21 cellular contexts compared by ENCODE assay signal in the genomic region with DNA sequence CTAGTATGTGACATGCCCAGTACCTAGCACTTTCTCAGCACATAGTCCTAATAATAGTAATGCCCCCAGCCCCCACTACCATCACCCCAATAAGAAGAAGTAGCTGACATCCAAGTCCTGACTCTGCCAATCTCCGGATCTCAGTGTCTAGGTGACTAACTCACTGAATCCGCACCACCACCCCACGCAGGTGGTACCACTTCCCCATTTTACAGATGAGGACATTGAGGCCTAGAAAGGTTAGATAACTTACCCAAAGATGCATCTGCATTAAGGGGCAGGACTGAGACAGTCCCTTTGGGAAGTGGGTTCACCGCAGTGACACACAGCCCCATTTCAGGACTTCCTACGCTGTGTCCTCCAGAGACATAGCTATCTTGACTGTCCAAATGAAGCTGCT.
DNase-seq lines count a peak whose midpoint lies in the region; ATAC-seq, FAIRE-seq and TF ChIP-seq lines count a peak whose summit lies in the region.
"Had no signal": no experiment of that assay in that cellular context is flagged by ENCODE, and none has a peak within 500 bp of the region (broad histone marks: within the 10 kb centered on the region; RNA-seq: fewer than 3 reads in every experiment).

No MANE protein-coding gene starts in this region.

- no peaks in the 10 kb centered on the region for H3K4me1 ChIP-seq in HepG2 (ENCODE audit: insufficient read depth, low read length)
- no peaks in the 10 kb centered on the region for H3K4me1 ChIP-seq in right lobe of liver
- H3K4me1 ChIP-seq in GM12878 (ENCODE audit: control insufficient read depth, insufficient read depth, low read length), result no peaks in the 10 kb centered on the region

- H3K27ac ChIP-seq in HepG2 (ENCODE audit: extremely low read length, insufficient read depth, low read length) (no peak overlapping the region), right lobe of liver (no peak overlapping the region), GM12878 (ENCODE audit: control insufficient read depth, insufficient read depth) (no peak overlapping the region)
- H3K27ac ChIP-seq: HL-60 had no signal

- no peak overlapping the region for H3K4me3 ChIP-seq in HepG2 (replicated peaks in 1 of 3; ENCODE audit: insufficient read depth in 1 of 3, low read depth in 2 of 3, low read length in 3 of 3)
- H3K4me3 ChIP-seq in right lobe of liver, result no peak overlapping the region
- H3K4me3 ChIP-seq in NB4 (ENCODE audit: low read depth, low read length), result no peak overlapping the region
- H3K4me3 ChIP-seq in GM12878, result no peak overlapping the region
- H3K4me3 ChIP-seq: GM23338 had no signal

- H3K27me3 ChIP-seq in HepG2 (ENCODE audit: control insufficient read depth in 1 of 2, insufficient read depth in 2 of 2, low read length in 2 of 2) (peaks cover 2 to 65% of the 10 kb centered on the region in 2 experiments), right lobe of liver (no peaks in the 10 kb centered on the region), GM12878 (replicated peaks in 1 of 2; ENCODE audit: control insufficient read depth in 2 of 2, insufficient read depth in 2 of 2, low read length in 1 of 2) (no peaks in the 10 kb centered on the region; a peak in 2 of 4 replicates)

- RAD21 ChIA-PET in GM12878 (lab: Charles Lee; ENCODE audit: unreplicated experiment), result no interaction called here

- TF ChIP-seq POLR2A in HepG2 (IDR thresholded peaks at IDR 0.05; ENCODE audit: insufficient read depth in 1 of 2, low read depth in 2 of 2, low read length in 2 of 2) (no peak), right lobe of liver (IDR thresholded peaks at IDR 0.05) (no peak), NB4 (IDR thresholded peaks at IDR 0.05; ENCODE audit: extremely low read depth, insufficient read length) (no peak), GM12878 (IDR thresholded peaks at IDR 0.05; ENCODE audit: low read depth, low read length) (no peak)

- POLR2A ChIA-PET in HepG2 (lab: Yijun Ruan, JAX) (no interaction called here), GM12878 (lab: Charles Lee) (no interaction called here)

- H2AFZ ChIP-seq in HepG2 (ENCODE audit: low read length), result no peak overlapping the region
- H2AFZ ChIP-seq in GM12878 (ENCODE audit: control insufficient read depth, low read depth, low read length), result no peak overlapping the region
- H2AFZ ChIP-seq: GM23338 had no signal

- H3K36me3 ChIP-seq in HepG2 (replicated peaks in 1 of 2; ENCODE audit: control insufficient read depth in 1 of 2, insufficient read depth in 2 of 2, low read length in 2 of 2) (no peaks in the 10 kb centered on the region), right lobe of liver (no peaks in the 10 kb centered on the region), GM12878 (ENCODE audit: control insufficient read depth in 2 of 2, insufficient read depth in 2 of 2, low read length in 1 of 2) (no peaks in the 10 kb centered on the region)

- ATAC-seq in HepG2, result no peak
- no peak for ATAC-seq in right lobe of liver
- ATAC-seq in GM12878, result no peak
- no peak for ATAC-seq in HG02610 (IDR thresholded peaks at IDR 0.05; ENCODE audit: unreplicated experiment)
- ATAC-seq: GM23338 had no signal

- no peak overlapping the region for H3K4me2 ChIP-seq in HepG2 (ENCODE audit: low read depth, low read length)
- no peak overlapping the region for H3K4me2 ChIP-seq in GM12878 (ENCODE audit: control insufficient read depth, insufficient read depth)
- H3K4me2 ChIP-seq: GM23338 had no signal

- no peak for TF ChIP-seq RAD21 in HepG2 (CRISPR knock-in tag; IDR thresholded peaks at IDR 0.05)
- TF ChIP-seq RAD21 in GM12878 (IDR thresholded peaks at IDR 0.05; ENCODE audit: insufficient read depth, low read depth, low read length), result no peak

- H4K20me1 ChIP-seq in HepG2 (ENCODE audit: insufficient read depth, low read length) (no peaks in the 10 kb centered on the region), GM12878 (ENCODE audit: control insufficient read depth, insufficient read depth) (no peaks in the 10 kb centered on the region)

- no peaks in the 10 kb centered on the region for H3K9me3 ChIP-seq in HepG2 (ENCODE audit: low read length)
- no peaks in the 10 kb centered on the region for H3K9me3 ChIP-seq in right lobe of liver
- H3K9me3 ChIP-seq in GM12878 (replicated peaks; ENCODE audit: control insufficient read depth, insufficient read depth, low read length), result no peaks in the 10 kb centered on the region

- H3K9ac ChIP-seq in HepG2 (ENCODE audit: insufficient read depth, low read depth, low read length), result no peak overlapping the region
- no peak overlapping the region for H3K9ac ChIP-seq in GM12878 (ENCODE audit: control insufficient read depth, insufficient read depth, low read length)

- TF ChIP-seq CTCF in HepG2 (CRISPR knock-in tag; IDR thresholded peaks at IDR 0.05), result no peak
- no peak for TF ChIP-seq CTCF in right lobe of liver (IDR thresholded peaks at IDR 0.05)
- no peak for TF ChIP-seq CTCF in NB4 (IDR thresholded peaks at IDR 0.05; ENCODE audit: low read depth, low read length)
- no peak for TF ChIP-seq CTCF in GM12878 (IDR thresholded peaks at IDR 0.05 in 2 of 3, conservative IDR thresholded peaks at IDR 0.05 in 1 of 3; ENCODE audit: control insufficient read depth in 2 of 3, extremely low read depth in 1 of 3, insufficient read depth in 1 of 3, low read depth in 3 of 3, low read length in 3 of 3)

- H3K79me2 ChIP-seq in HepG2 (ENCODE audit: insufficient read depth, low read length) (no peaks in the 10 kb centered on the region), GM12878 (ENCODE audit: control insufficient read depth, insufficient read depth, low read length) (no peaks in the 10 kb centered on the region)

- TF ChIP-seq EP300 in HepG2 (IDR thresholded peaks at IDR 0.05; ENCODE audit: low read depth in 2 of 2, low read length in 2 of 2), result no peak
- TF ChIP-seq EP300 in HepG2 (CRISPR knock-in tag; IDR thresholded peaks at IDR 0.05; ENCODE audit: borderline replicate concordance), result no peak
- no peak for TF ChIP-seq EP300 in GM12878 (IDR thresholded peaks at IDR 0.05; ENCODE audit: borderline replicate concordance in 1 of 2, control insufficient read depth in 1 of 2, low read depth in 2 of 2, low read length in 2 of 2)

- intact Hi-C loops in HepG2 (cut with micrococcal nuclease; ENCODE audit: unreplicated experiment) (no loop called here), right lobe of liver (cut with DNase I) (no loop called here), GM12878 (cut with micrococcal nuclease; ENCODE audit: unreplicated experiment) (no loop called here)

- FAIRE-seq in HepG2 (lab: Jason Lieb, UNC) (no peak), GM12878 (lab: Jason Lieb, UNC) (no peak)
- FAIRE-seq: D721Med, G401.6, H54 had no signal

- no peak for DNase-seq in HepG2 (ENCODE audit: low spot score)
- no peak for DNase-seq in right lobe of liver
- peak; percentile 32 for DNase-seq in NB4 (ENCODE audit: low read depth)
- no peak for DNase-seq in GM12878 (ENCODE audit: low read depth, low spot score)
- DNase-seq in NCI-H2227 (lab: John Stamatoyannopoulos, UW; ENCODE audit: unreplicated experiment), result no peak
- no peak for DNase-seq in COR-L47 (lab: John Stamatoyannopoulos, UW)
- no peak for DNase-seq in SIG-M5 (lab: John Stamatoyannopoulos, UW)
- DNase-seq: 8988T; C1 segment of cervical spinal cord; Caco-2; CD4-positive, CD25-positive, alpha-beta regulatory T cell; CD8-positive, alpha-beta memory T cell; HCEC 1CT; IMR-90; KBM-7 had no signal

- CTCF ChIA-PET in HepG2 (lab: Yijun Ruan, JAX; ENCODE audit: low intra/inter-chr PET ratio, low total read pairs) (no interaction called here), GM12878 (lab: Yijun Ruan, JAX) (no interaction called here)

- SMC1A ChIA-PET in GM12878 (lab: Charles Lee; ENCODE audit: uncharacterized antibody, unreplicated experiment), result no interaction called here

- BruUV-seq in HepG2 (replicated peaks; lab: Mats Ljungman, UMichigan) (no TSS peak), GM12878 (replicated peaks; lab: Mats Ljungman, UMichigan) (no TSS peak)

- 26% methylated on average over 5 of the region's 5 CpGs for WGBS in HepG2 (ENCODE audit: low lambda C conversion rate)
- WGBS in right lobe of liver (ENCODE audit: insufficient coverage, low coverage, low lambda C conversion rate, missing lambda C conversion rate), result 77% methylated on average over 4 of the region's 5 CpGs
- WGBS in GM12878 (ENCODE audit: insufficient coverage, insufficient replicate concordance, low lambda C conversion rate, missing lambda C conversion rate), result 50% methylated on average over 5 of the region's 5 CpGs

- in situ Hi-C loops in HepG2 (cut with HindIII; ENCODE audit: extremely low pct_ligation_motif_present, low pct_unique_long_range_greater_than_20kb), result no loop called here
- in situ Hi-C loops in GM12878 (cut with MboI), result no loop called here

TF ChIP-seq in HepG2, 621 proteins besides CTCF, POLR2A, EP300 and RAD21 (continues in another document):
- no peak for TF ChIP-seq FOXJ3 (CRISPR knock-in tag; IDR thresholded peaks at IDR 0.05; ENCODE audit: borderline replicate concordance)
- TF ChIP-seq, protein P1, sequence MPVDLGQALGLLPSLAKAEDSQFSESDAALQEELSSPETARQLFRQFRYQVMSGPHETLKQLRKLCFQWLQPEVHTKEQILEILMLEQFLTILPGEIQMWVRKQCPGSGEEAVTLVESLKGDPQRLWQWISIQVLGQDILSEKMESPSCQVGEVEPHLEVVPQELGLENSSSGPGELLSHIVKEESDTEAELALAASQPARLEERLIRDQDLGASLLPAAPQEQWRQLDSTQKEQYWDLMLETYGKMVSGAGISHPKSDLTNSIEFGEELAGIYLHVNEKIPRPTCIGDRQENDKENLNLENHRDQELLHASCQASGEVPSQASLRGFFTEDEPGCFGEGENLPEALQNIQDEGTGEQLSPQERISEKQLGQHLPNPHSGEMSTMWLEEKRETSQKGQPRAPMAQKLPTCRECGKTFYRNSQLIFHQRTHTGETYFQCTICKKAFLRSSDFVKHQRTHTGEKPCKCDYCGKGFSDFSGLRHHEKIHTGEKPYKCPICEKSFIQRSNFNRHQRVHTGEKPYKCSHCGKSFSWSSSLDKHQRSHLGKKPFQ (CRISPR knock-in tag; IDR thresholded peaks at IDR 0.05; ENCODE audit: insufficient replicate concordance), result no peak

TF ChIP-seq in GM12878, 131 proteins besides CTCF, POLR2A, EP300 and RAD21:
- TF ChIP-seq PAX8 (IDR thresholded peaks at IDR 0.05) (no peak), SPI1 (IDR thresholded peaks at IDR 0.05; ENCODE audit: borderline replicate concordance, insufficient read depth, low read depth, low read length) (peak; percentile 50; the same call in 1 of the 2 replicates)
